In genomic region chrX:8647176-8647575, GRCh38 we compare ENCODE assay signal across 25 cellular contexts.
DNase-seq lines count a peak whose midpoint lies in the region; ATAC-seq and TF ChIP-seq lines count a peak whose summit lies in the region.
"Had no signal": no experiment of that assay in that cellular context is flagged by ENCODE, and none has a peak within 500 bp of the region (broad histone marks: within the 10 kb centered on the region; RNA-seq: fewer than 3 reads in every experiment).

No MANE protein-coding gene starts in this region.

- no peak for ATAC-seq in GM19351 (IDR thresholded peaks at IDR 0.05; ENCODE audit: unreplicated experiment)
- ATAC-seq: GM12878, Panc1 had no signal

- no peaks in the 10 kb centered on the region for H3K4me1 Mint-ChIP-seq in MCF 10A (ENCODE audit: insufficient read depth, unreplicated experiment)
- no peaks in the 10 kb centered on the region for H3K4me1 Mint-ChIP-seq in activated CD4-positive, alpha-beta memory T cell treated with anti-CD3 and anti-CD28 coated beads, Interleukin-2, amount 10 ng/mL, durations not matched to agents 7 days and 5 days

- intact Hi-C loops in MCF 10A (cut with micrococcal nuclease) = no loop called here
- intact Hi-C loops in breast epithelium (cut with DNase I; ENCODE audit: low total_unique reads) = no loop called here
- intact Hi-C loops in esophagus squamous epithelium (cut with DNase I) = no loop called here

- TF ChIP-seq CTCF in MCF 10A (IDR thresholded peaks at IDR 0.05; ENCODE audit: unreplicated experiment) (no peak), breast epithelium (IDR thresholded peaks at IDR 0.05) (no peak), RWPE1 (conservative IDR thresholded peaks at IDR 0.05; ENCODE audit: low read depth) (no peak), epithelial cell of esophagus (IDR thresholded peaks at IDR 0.05; ENCODE audit: insufficient read depth, low read depth, low read length, missing control alignments) (no peak), esophagus squamous epithelium (IDR thresholded peaks at IDR 0.05) (no peak)

- DNase-seq in MCF 10A (ENCODE audit: unreplicated experiment) (peak; percentile 30), breast epithelium (ENCODE audit: low spot score in 2 of 2) (no peak), RWPE1 (ENCODE audit: low spot score) (peak; percentile 36), epithelial cell of esophagus (ENCODE audit: low read depth) (peak; percentile 77), esophagus squamous epithelium (lab: John Stamatoyannopoulos, UW) (no peak), DMS 273 (lab: John Stamatoyannopoulos, UW; ENCODE audit: unreplicated experiment) (no peak)
- no peak for DNase-seq in activated CD4-positive, alpha-beta memory T cell treated with anti-CD3 and anti-CD28 coated beads, Interleukin-2, amount 10 ng/mL, durations not matched to agents 7 days and 5 days
- DNase-seq: ACHN; CD4-positive, alpha-beta T cell; COR-L47; DMS 273 treated with DMSO at 0.1 percent for 48 hours; DMS79 treated with DMSO at 0.1 percent for 48 hours; GM23248; H9; NCI-H1417; NCI-H1694 treated with DMSO at 0.1 percent for 48 hours; NCI-H2081 treated with DMSO at 0.1 percent for 48 hours; NCI-H2171 treated with DMSO at 0.1 percent for 48 hours; NCI-H526; SJCRH30 had no signal

- no peak overlapping the region for H3K4me3 Mint-ChIP-seq in MCF 10A (ENCODE audit: unreplicated experiment)
- H3K4me3 Mint-ChIP-seq in activated CD4-positive, alpha-beta memory T cell treated with anti-CD3 and anti-CD28 coated beads, Interleukin-2, amount 10 ng/mL, durations not matched to agents 7 days and 5 days = no peak overlapping the region
- H3K4me3 Mint-ChIP-seq: CD4-positive, alpha-beta T cell; H9 had no signal

- no peaks in the 10 kb centered on the region for H3K9me3 Mint-ChIP-seq in MCF 10A (ENCODE audit: unreplicated experiment)
- H3K9me3 Mint-ChIP-seq in activated CD4-positive, alpha-beta memory T cell treated with anti-CD3 and anti-CD28 coated beads, Interleukin-2, amount 10 ng/mL, durations not matched to agents 7 days and 5 days = no peaks in the 10 kb centered on the region
- H3K9me3 Mint-ChIP-seq: CD4-positive, alpha-beta T cell; H9 had no signal

- no peaks in the 10 kb centered on the region for H3K36me3 Mint-ChIP-seq in MCF 10A (ENCODE audit: insufficient read depth, unreplicated experiment)
- H3K36me3 Mint-ChIP-seq in activated CD4-positive, alpha-beta memory T cell treated with anti-CD3 and anti-CD28 coated beads, Interleukin-2, amount 10 ng/mL, durations not matched to agents 7 days and 5 days (ENCODE audit: low read depth) = no peaks in the 10 kb centered on the region

- 50 to 75% methylated on average over 5 to 7 of the region's 7 CpGs for WGBS in esophagus squamous epithelium, 2 donors

- H3K9me3 ChIP-seq in breast epithelium (no peaks in the 10 kb centered on the region), esophagus squamous epithelium (no peaks in the 10 kb centered on the region)
- H3K9me3 ChIP-seq: BLaER1, SJCRH30 had no signal

- POLR2A ChIA-PET in MCF 10A (lab: Yijun Ruan, JAX) (no interaction called here), RWPE1 (lab: Yijun Ruan, JAX; ENCODE audit: low non-redundant PET) (no interaction called here)
- POLR2A ChIA-PET in activated CD4-positive, alpha-beta memory T cell treated with anti-CD3 and anti-CD28 coated beads, Interleukin-2, amount 10 ng/mL, durations not matched to agents 7 days and 5 days (lab: Charles Lee) = no interaction called here

- no peaks in the 10 kb centered on the region for H3K27me3 Mint-ChIP-seq in MCF 10A (ENCODE audit: insufficient read depth, unreplicated experiment)
- H3K27me3 Mint-ChIP-seq in activated CD4-positive, alpha-beta memory T cell treated with anti-CD3 and anti-CD28 coated beads, Interleukin-2, amount 10 ng/mL, durations not matched to agents 7 days and 5 days = no peaks in the 10 kb centered on the region
- H3K27me3 Mint-ChIP-seq: CD4-positive, alpha-beta T cell had no signal

- H3K27me3 ChIP-seq in breast epithelium (no peaks in the 10 kb centered on the region), esophagus squamous epithelium (no peaks in the 10 kb centered on the region)
- H3K27me3 ChIP-seq: BLaER1, SJCRH30 had no signal

- H3K27ac ChIP-seq in breast epithelium (no peak overlapping the region), RWPE1 (no peak overlapping the region), esophagus squamous epithelium (no peak overlapping the region)
- H3K27ac ChIP-seq: 22Rv1, BLaER1, GM23248, SJCRH30 had no signal

- H3K4me3 ChIP-seq in breast epithelium (no peak overlapping the region), epithelial cell of esophagus (ENCODE audit: low read length) (no peak overlapping the region), esophagus squamous epithelium (no peak overlapping the region)
- H3K4me3 ChIP-seq: BLaER1, GM12878, GM23248, SJCRH30 had no signal

- H3K4me1 ChIP-seq in breast epithelium (no peaks in the 10 kb centered on the region), esophagus squamous epithelium (peaks cover 0 to 3% (median 0%) of the 10 kb centered on the region in 3 donors)
- H3K4me1 ChIP-seq: BLaER1, SJCRH30 had no signal

- H3K36me3 ChIP-seq in breast epithelium = no peaks in the 10 kb centered on the region
- no peaks in the 10 kb centered on the region for H3K36me3 ChIP-seq in esophagus squamous epithelium
- H3K36me3 ChIP-seq: BLaER1, SJCRH30 had no signal

- TF ChIP-seq POLR2A in breast epithelium (IDR thresholded peaks at IDR 0.05) (no peak), esophagus squamous epithelium (IDR thresholded peaks at IDR 0.05) (no peak)

- CTCF ChIA-PET in MCF 10A (lab: Yijun Ruan, JAX) = no interaction called here
- CTCF ChIA-PET in RWPE1 (lab: Yijun Ruan, JAX) = interaction anchor here (0.6 kb wide), 1 partner anchor 335 kb away, joined by 4 read pairs; no protein-coding TSS in a partner anchor
- CTCF ChIA-PET in activated CD4-positive, alpha-beta memory T cell treated with anti-CD3 and anti-CD28 coated beads, Interleukin-2, amount 10 ng/mL, durations not matched to agents 7 days and 5 days (lab: Charles Lee) = no interaction called here

- BruUV-seq in MCF 10A (replicated peaks; lab: Mats Ljungman, UMichigan) = no TSS peak

- no peak overlapping the region for H3K27ac Mint-ChIP-seq in MCF 10A (ENCODE audit: low read depth, unreplicated experiment)
- H3K27ac Mint-ChIP-seq in activated CD4-positive, alpha-beta memory T cell treated with anti-CD3 and anti-CD28 coated beads, Interleukin-2, amount 10 ng/mL, durations not matched to agents 7 days and 5 days = no peak overlapping the region
- H3K27ac Mint-ChIP-seq: CD4-positive, alpha-beta T cell had no signal

Comparison
In these comparisons a context has a peak if more than half of its experiments do, and no peak if none do; other contexts are left out.
1. DNase-seq: peak in MCF 10A (single experiment), RWPE1 (single experiment) and epithelial cell of esophagus (single experiment); none in breast epithelium (0 of 2), activated CD4-positive, alpha-beta memory T cell treated with anti-CD3 and anti-CD28 coated beads, Interleukin-2, amount 10 ng/mL, durations not matched to agents 7 days and 5 days (single experiment), esophagus squamous epithelium (single experiment) and DMS 273 (single experiment).